In the genomic region with DNA sequence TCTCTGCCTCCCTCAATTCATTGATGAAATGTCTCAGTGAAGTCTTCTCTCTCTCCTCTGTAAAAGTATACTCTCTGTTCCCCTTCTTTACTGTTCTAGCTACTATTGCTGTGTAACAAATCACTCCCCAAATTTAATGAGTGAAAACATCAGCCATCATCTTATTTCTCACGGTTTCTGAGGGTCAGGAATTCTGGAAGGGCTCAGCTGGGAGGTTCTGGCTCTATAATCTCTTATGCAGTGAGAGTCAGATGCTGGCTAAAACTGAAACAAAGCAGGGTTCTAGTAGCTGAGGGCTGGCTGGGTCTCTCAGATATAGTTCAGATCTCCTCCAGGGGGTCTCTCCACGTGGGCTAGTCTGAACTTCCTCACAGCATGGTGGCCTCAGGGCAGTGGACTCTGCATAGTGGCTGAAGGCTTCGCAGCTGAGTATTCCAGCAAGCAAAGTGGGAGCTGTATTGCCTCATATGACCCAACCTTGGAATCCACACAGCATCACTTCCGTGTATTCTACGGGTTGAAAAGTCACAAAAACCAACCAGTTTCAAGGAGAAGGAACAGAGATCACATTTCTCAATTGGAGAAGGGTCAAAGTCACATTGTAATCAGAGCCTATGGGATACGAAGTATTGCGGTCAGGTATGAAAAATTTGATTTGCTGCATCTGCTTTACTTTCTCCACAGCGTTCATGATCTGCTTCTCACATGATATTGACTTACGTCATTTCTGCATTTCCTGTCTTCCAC, we compare ENCODE assay signal across 1 cellular context.
TF ChIP-seq lines count a peak whose summit lies in the region.

No MANE protein-coding gene starts in this region.

TF ChIP-seq in K562, 482 proteins besides CTCF, POLR2A, EP300 and RAD21:
- TF ChIP-seq, protein P1, sequence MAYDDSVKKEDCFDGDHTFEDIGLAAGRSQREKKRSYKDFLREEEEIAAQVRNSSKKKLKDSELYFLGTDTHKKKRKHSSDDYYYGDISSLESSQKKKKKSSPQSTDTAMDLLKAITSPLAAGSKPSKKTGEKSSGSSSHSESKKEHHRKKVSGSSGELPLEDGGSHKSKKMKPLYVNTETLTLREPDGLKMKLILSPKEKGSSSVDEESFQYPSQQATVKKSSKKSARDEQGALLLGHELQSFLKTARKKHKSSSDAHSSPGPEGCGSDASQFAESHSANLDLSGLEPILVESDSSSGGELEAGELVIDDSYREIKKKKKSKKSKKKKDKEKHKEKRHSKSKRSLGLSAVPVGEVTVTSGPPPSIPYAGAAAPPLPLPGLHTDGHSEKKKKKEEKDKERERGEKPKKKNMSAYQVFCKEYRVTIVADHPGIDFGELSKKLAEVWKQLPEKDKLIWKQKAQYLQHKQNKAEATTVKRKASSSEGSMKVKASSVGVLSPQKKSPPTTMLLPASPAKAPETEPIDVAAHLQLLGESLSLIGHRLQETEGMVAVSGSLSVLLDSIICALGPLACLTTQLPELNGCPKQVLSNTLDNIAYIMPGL (CRISPR knock-in tag; IDR thresholded peaks at IDR 0.05): no peak
- no peak for TF ChIP-seq NR2C2 (CRISPR knock-in tag; IDR thresholded peaks at IDR 0.05)
- peak; percentile 13; the same call in 1 of the 2 replicates for TF ChIP-seq NR2C2 (tag; IDR thresholded peaks at IDR 0.05)
- TF ChIP-seq, protein P2, sequence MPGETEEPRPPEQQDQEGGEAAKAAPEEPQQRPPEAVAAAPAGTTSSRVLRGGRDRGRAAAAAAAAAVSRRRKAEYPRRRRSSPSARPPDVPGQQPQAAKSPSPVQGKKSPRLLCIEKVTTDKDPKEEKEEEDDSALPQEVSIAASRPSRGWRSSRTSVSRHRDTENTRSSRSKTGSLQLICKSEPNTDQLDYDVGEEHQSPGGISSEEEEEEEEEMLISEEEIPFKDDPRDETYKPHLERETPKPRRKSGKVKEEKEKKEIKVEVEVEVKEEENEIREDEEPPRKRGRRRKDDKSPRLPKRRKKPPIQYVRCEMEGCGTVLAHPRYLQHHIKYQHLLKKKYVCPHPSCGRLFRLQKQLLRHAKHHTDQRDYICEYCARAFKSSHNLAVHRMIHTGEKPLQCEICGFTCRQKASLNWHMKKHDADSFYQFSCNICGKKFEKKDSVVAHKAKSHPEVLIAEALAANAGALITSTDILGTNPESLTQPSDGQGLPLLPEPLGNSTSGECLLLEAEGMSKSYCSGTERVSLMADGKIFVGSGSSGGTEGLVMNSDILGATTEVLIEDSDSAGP (CRISPR knock-in tag; IDR thresholded peaks at IDR 0.05): no peak
- TF ChIP-seq, protein P3, sequence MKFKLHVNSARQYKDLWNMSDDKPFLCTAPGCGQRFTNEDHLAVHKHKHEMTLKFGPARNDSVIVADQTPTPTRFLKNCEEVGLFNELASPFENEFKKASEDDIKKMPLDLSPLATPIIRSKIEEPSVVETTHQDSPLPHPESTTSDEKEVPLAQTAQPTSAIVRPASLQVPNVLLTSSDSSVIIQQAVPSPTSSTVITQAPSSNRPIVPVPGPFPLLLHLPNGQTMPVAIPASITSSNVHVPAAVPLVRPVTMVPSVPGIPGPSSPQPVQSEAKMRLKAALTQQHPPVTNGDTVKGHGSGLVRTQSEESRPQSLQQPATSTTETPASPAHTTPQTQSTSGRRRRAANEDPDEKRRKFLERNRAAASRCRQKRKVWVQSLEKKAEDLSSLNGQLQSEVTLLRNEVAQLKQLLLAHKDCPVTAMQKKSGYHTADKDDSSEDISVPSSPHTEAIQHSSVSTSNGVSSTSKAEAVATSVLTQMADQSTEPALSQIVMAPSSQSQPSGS (CRISPR knock-in tag; IDR thresholded peaks at IDR 0.05): no peak
- no peak for TF ChIP-seq POLR3G (IDR thresholded peaks at IDR 0.05; ENCODE audit: extremely low read depth, insufficient read length, insufficient replicate concordance)
- TF ChIP-seq TBP (optimal IDR thresholded peaks at IDR 0.05; ENCODE audit: low read depth, low read length): no peak
- TF ChIP-seq, protein P4, sequence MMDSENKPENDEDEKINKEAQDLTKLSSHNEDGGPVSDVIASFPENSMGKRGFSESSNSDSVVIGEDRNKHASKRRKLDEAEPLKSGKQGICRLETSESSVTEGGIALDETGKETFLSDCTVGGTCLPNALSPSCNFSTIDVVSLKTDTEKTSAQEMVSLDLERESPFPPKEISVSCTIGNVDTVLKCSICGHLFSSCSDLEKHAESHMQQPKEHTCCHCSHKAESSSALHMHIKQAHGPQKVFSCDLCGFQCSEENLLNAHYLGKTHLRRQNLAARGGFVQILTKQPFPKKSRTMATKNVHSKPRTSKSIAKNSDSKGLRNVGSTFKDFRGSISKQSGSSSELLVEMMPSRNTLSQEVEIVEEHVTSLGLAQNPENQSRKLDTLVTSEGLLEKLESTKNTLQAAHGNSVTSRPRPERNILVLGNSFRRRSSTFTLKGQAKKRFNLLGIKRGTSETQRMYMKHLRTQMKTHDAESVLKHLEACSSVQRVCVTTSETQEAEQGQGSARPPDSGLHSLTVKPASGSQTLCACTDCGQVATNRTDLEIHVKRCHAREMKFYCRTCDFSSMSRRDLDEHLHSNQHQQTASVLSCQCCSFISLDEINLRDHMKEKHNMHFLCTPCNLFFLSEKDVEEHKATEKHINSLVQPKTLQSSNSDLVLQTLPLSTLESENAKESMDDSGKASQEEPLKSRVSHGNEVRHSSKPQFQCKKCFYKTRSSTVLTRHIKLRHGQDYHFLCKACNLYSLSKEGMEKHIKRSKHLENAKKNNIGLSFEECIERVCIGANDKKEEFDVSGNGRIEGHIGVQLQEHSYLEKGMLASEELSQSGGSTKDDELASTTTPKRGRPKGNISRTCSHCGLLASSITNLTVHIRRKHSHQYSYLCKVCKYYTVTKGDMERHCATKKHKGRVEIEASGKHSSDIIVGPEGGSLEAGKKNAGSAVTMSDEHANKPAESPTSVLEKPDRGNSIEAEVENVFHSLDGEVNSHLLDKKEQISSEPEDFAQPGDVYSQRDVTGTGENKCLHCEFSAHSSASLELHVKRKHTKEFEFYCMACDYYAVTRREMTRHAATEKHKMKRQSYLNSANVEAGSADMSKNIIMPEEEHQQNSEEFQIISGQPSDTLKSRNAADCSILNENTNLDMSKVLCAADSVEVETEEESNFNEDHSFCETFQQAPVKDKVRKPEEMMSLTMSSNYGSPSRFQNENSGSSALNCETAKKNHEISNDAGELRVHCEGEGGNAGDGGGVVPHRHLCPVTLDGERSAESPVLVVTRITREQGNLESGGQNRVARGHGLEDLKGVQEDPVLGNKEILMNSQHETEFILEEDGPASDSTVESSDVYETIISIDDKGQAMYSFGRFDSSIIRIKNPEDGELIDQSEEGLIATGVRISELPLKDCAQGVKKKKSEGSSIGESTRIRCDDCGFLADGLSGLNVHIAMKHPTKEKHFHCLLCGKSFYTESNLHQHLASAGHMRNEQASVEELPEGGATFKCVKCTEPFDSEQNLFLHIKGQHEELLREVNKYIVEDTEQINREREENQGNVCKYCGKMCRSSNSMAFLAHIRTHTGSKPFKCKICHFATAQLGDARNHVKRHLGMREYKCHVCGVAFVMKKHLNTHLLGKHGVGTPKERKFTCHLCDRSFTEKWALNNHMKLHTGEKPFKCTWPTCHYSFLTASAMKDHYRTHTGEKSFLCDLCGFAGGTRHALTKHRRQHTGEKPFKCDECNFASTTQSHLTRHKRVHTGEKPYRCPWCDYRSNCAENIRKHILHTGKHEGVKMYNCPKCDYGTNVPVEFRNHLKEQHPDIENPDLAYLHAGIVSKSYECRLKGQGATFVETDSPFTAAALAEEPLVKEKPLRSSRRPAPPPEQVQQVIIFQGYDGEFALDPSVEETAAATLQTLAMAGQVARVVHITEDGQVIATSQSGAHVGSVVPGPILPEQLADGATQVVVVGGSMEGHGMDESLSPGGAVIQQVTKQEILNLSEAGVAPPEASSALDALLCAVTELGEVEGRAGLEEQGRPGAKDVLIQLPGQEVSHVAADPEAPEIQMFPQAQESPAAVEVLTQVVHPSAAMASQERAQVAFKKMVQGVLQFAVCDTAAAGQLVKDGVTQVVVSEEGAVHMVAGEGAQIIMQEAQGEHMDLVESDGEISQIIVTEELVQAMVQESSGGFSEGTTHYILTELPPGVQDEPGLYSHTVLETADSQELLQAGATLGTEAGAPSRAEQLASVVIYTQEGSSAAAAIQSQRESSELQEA (IDR thresholded peaks at IDR 0.05; ENCODE audit: low read depth): no peak
- no peak for TF ChIP-seq CEBPG (CRISPR knock-in tag; IDR thresholded peaks at IDR 0.05)
- no peak; a peak in 1 of 4 replicates for TF ChIP-seq CEBPG (tag; conservative IDR thresholded peaks at IDR 0.05 in 1 of 2, IDR thresholded peaks at IDR 0.05 in 1 of 2)
- peak; percentile 40; the same call in 1 of the 2 replicates for TF ChIP-seq GABPA (tag; conservative IDR thresholded peaks at IDR 0.05; ENCODE audit: low read depth)
- no peak for TF ChIP-seq C11orf30 (IDR thresholded peaks at IDR 0.05; ENCODE audit: low read depth)
- no peak for TF ChIP-seq MXI1 (IDR thresholded peaks at IDR 0.05; ENCODE audit: low read depth, low read length)
